ENCODE assay signal across 1 cellular context in the genomic region with DNA sequence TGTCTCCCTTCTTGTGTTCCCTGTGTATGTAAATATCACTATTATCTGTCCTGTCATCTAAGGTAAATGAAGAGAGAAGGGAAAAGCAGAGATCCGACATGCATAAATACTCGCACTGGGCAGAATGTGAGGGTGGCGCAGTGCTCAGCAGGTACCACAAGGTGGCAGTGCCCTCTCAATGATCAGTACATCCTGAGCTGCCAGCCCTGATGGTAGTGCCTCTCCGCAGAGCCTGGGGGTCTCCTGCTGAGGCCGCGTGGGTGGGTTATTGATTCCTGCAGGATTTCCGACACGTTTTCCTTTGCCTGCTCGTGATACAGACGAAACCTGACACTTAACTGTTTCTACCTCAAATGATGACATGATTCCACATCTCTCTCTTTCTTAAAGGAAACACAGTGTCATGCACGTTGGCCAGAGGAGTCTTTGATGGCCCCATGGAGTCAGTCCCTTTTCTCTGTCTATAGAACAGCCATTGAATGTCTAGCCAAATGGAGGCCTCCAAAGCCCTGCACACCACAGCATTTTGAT.
TF ChIP-seq lines count a peak whose summit lies in the region.

No MANE protein-coding gene starts in this region.

TF ChIP-seq in HepG2, 621 proteins besides CTCF, POLR2A, EP300 and RAD21 (continues in another document):
- TF ChIP-seq, protein P1, sequence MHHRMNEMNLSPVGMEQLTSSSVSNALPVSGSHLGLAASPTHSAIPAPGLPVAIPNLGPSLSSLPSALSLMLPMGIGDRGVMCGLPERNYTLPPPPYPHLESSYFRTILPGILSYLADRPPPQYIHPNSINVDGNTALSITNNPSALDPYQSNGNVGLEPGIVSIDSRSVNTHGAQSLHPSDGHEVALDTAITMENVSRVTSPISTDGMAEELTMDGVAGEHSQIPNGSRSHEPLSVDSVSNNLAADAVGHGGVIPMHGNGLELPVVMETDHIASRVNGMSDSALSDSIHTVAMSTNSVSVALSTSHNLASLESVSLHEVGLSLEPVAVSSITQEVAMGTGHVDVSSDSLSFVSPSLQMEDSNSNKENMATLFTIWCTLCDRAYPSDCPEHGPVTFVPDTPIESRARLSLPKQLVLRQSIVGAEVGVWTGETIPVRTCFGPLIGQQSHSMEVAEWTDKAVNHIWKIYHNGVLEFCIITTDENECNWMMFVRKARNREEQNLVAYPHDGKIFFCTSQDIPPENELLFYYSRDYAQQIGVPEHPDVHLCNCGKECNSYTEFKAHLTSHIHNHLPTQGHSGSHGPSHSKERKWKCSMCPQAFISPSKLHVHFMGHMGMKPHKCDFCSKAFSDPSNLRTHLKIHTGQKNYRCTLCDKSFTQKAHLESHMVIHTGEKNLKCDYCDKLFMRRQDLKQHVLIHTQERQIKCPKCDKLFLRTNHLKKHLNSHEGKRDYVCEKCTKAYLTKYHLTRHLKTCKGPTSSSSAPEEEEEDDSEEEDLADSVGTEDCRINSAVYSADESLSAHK (CRISPR knock-in tag; IDR thresholded peaks at IDR 0.05; ENCODE audit: borderline replicate concordance), result no peak
- TF ChIP-seq, protein P2, sequence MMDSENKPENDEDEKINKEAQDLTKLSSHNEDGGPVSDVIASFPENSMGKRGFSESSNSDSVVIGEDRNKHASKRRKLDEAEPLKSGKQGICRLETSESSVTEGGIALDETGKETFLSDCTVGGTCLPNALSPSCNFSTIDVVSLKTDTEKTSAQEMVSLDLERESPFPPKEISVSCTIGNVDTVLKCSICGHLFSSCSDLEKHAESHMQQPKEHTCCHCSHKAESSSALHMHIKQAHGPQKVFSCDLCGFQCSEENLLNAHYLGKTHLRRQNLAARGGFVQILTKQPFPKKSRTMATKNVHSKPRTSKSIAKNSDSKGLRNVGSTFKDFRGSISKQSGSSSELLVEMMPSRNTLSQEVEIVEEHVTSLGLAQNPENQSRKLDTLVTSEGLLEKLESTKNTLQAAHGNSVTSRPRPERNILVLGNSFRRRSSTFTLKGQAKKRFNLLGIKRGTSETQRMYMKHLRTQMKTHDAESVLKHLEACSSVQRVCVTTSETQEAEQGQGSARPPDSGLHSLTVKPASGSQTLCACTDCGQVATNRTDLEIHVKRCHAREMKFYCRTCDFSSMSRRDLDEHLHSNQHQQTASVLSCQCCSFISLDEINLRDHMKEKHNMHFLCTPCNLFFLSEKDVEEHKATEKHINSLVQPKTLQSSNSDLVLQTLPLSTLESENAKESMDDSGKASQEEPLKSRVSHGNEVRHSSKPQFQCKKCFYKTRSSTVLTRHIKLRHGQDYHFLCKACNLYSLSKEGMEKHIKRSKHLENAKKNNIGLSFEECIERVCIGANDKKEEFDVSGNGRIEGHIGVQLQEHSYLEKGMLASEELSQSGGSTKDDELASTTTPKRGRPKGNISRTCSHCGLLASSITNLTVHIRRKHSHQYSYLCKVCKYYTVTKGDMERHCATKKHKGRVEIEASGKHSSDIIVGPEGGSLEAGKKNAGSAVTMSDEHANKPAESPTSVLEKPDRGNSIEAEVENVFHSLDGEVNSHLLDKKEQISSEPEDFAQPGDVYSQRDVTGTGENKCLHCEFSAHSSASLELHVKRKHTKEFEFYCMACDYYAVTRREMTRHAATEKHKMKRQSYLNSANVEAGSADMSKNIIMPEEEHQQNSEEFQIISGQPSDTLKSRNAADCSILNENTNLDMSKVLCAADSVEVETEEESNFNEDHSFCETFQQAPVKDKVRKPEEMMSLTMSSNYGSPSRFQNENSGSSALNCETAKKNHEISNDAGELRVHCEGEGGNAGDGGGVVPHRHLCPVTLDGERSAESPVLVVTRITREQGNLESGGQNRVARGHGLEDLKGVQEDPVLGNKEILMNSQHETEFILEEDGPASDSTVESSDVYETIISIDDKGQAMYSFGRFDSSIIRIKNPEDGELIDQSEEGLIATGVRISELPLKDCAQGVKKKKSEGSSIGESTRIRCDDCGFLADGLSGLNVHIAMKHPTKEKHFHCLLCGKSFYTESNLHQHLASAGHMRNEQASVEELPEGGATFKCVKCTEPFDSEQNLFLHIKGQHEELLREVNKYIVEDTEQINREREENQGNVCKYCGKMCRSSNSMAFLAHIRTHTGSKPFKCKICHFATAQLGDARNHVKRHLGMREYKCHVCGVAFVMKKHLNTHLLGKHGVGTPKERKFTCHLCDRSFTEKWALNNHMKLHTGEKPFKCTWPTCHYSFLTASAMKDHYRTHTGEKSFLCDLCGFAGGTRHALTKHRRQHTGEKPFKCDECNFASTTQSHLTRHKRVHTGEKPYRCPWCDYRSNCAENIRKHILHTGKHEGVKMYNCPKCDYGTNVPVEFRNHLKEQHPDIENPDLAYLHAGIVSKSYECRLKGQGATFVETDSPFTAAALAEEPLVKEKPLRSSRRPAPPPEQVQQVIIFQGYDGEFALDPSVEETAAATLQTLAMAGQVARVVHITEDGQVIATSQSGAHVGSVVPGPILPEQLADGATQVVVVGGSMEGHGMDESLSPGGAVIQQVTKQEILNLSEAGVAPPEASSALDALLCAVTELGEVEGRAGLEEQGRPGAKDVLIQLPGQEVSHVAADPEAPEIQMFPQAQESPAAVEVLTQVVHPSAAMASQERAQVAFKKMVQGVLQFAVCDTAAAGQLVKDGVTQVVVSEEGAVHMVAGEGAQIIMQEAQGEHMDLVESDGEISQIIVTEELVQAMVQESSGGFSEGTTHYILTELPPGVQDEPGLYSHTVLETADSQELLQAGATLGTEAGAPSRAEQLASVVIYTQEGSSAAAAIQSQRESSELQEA (CRISPR knock-in tag; IDR thresholded peaks at IDR 0.05; ENCODE audit: not compliant biosample characterization), result no peak
- TF ChIP-seq NFRKB (IDR thresholded peaks at IDR 0.05), result no peak
- TF ChIP-seq SP2 (CRISPR knock-in tag; IDR thresholded peaks at IDR 0.05), result no peak
- TF ChIP-seq, protein P3, sequence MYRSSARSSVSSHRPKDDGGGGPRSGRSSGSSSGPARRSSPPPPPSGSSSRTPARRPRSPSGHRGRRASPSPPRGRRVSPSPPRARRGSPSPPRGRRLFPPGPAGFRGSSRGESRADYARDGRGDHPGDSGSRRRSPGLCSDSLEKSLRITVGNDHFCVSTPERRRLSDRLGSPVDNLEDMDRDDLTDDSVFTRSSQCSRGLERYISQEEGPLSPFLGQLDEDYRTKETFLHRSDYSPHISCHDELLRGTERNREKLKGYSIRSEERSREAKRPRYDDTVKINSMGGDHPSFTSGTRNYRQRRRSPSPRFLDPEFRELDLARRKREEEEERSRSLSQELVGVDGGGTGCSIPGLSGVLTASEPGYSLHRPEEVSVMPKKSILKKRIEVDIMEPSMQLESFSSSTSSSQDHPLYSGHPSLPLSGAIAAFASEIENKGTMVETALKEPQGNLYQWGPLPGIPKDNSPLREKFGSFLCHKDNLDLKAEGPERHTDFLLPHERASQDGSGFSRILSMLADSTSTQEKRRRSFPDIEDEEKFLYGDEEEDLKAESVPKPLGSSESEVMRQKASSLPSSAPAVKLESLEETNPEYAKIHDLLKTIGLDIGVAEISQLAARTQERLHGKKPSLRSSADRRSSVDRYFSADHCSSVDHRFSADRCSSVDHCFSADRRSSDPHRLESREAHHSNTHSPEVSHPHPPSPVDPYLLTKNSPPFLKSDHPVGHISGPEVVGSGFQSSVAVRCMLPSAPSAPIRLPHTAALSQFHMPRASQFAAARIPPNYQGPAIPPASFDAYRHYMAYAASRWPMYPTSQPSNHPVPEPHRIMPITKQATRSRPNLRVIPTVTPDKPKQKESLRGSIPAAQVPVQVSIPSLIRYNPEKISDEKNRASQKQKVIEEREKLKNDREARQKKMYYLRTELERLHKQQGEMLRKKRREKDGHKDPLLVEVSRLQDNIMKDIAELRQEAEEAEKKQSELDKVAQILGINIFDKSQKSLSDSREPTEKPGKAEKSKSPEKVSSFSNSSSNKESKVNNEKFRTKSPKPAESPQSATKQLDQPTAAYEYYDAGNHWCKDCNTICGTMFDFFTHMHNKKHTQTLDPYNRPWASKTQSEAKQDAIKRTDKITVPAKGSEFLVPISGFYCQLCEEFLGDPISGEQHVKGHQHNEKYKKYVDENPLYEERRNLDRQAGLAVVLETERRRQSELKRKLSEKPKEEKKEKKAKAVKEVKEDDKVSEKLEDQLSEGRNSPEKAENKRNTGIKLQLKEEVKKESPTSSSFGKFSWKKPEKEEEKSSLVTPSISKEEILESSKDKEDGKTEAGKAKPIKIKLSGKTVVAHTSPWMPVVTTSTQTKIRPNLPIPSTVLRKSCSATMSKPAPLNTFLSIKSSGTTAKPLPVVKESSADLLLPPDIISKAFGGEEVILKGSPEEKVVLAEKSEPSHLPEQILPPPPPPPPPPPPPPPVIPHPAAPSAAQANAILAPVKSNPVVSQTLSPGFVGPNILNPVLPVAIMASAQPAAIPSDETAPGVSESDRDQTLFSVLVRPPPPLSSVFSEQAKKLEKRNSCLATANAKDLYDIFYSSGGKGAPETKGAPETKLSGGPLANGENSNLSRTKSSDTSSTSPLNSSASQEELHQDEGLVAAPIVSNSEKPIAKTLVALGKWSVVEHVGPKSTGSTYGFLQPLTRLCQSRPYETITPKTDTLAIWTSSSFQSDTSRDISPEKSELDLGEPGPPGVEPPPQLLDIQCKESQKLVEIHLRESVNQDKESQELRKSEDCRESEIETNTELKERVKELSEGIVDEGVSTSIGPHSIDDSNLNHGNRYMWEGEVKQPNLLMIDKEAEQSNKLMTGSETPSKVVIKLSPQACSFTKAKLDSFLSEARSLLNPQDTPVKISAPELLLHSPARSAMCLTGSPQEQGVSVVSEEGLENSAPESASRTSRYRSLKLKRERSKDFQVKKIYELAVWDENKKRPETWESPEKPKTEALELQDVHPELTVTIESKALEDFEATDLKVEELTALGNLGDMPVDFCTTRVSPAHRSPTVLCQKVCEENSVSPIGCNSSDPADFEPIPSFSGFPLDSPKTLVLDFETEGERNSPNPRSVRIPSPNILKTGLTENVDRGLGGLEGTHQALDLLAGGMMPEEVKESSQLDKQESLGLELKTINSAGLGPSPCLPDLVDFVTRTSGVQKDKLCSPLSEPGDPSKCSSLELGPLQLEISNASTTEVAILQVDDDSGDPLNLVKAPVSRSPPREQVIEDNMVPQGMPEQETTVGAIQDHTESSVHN (CRISPR knock-in tag; IDR thresholded peaks at IDR 0.05), result no peak
- TF ChIP-seq, protein P4, sequence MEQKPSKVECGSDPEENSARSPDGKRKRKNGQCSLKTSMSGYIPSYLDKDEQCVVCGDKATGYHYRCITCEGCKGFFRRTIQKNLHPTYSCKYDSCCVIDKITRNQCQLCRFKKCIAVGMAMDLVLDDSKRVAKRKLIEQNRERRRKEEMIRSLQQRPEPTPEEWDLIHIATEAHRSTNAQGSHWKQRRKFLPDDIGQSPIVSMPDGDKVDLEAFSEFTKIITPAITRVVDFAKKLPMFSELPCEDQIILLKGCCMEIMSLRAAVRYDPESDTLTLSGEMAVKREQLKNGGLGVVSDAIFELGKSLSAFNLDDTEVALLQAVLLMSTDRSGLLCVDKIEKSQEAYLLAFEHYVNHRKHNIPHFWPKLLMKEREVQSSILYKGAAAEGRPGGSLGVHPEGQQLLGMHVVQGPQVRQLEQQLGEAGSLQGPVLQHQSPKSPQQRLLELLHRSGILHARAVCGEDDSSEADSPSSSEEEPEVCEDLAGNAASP (CRISPR knock-in tag; IDR thresholded peaks at IDR 0.05; ENCODE audit: borderline replicate concordance), result 0 out of 2 replicates have a peak, but pooled peaks have one; percentile 13
- TF ChIP-seq, protein P5, sequence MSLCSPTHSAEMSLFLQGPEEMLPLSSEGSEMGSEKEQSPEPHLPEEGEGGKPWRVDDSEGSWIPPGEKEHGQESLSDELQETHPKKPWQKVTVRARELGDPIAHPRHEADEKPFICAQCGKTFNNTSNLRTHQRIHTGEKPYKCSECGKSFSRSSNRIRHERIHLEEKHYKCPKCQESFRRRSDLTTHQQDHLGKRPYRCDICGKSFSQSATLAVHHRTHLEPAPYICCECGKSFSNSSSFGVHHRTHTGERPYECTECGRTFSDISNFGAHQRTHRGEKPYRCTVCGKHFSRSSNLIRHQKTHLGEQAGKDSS (CRISPR knock-in tag; IDR thresholded peaks at IDR 0.05; ENCODE audit: borderline replicate concordance, low read depth), result no peak
- TF ChIP-seq, protein P6, sequence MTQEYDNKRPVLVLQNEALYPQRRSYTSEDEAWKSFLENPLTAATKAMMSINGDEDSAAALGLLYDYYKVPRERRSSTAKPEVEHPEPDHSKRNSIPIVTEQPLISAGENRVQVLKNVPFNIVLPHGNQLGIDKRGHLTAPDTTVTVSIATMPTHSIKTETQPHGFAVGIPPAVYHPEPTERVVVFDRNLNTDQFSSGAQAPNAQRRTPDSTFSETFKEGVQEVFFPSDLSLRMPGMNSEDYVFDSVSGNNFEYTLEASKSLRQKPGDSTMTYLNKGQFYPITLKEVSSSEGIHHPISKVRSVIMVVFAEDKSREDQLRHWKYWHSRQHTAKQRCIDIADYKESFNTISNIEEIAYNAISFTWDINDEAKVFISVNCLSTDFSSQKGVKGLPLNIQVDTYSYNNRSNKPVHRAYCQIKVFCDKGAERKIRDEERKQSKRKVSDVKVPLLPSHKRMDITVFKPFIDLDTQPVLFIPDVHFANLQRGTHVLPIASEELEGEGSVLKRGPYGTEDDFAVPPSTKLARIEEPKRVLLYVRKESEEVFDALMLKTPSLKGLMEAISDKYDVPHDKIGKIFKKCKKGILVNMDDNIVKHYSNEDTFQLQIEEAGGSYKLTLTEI (CRISPR knock-in tag; conservative IDR thresholded peaks at IDR 0.05), result no peak
- TF ChIP-seq SMC3 (IDR thresholded peaks at IDR 0.05; ENCODE audit: low read length), result peak; percentile 75
- 0 out of 2 replicates have a peak, but pooled peaks have one; percentile 51 for TF ChIP-seq TARDBP (CRISPR knock-in tag; IDR thresholded peaks at IDR 0.05)
- TF ChIP-seq, protein P7, sequence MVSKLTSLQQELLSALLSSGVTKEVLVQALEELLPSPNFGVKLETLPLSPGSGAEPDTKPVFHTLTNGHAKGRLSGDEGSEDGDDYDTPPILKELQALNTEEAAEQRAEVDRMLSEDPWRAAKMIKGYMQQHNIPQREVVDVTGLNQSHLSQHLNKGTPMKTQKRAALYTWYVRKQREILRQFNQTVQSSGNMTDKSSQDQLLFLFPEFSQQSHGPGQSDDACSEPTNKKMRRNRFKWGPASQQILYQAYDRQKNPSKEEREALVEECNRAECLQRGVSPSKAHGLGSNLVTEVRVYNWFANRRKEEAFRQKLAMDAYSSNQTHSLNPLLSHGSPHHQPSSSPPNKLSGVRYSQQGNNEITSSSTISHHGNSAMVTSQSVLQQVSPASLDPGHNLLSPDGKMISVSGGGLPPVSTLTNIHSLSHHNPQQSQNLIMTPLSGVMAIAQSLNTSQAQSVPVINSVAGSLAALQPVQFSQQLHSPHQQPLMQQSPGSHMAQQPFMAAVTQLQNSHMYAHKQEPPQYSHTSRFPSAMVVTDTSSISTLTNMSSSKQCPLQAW (CRISPR knock-in tag; IDR thresholded peaks at IDR 0.05), result no peak
- TF ChIP-seq FOXA1 (IDR thresholded peaks at IDR 0.05), result no peak
- TF ChIP-seq FOXA1 (CRISPR knock-in tag; IDR thresholded peaks at IDR 0.05), result 0 out of 2 replicates have a peak, but pooled peaks have one; percentile 8
- no peak for TF ChIP-seq TP53 (CRISPR knock-in tag; conservative IDR thresholded peaks at IDR 0.05)
